14 cellular contexts compared by ENCODE assay signal in genomic region chr5:62431735-62432617, GRCh38. TPM values are rescaled to one million over a fixed set of nuclear protein-coding genes. Genes with fewer than 3 reads are reported as not detected.
A peak's percentile ranks its signal among the peaks of the same experiment; 100 is the strongest.
DNase-seq lines count a peak whose midpoint lies in the region; ATAC-seq, FAIRE-seq and TF ChIP-seq lines count a peak whose summit lies in the region.
"Had no signal": no experiment of that assay in that cellular context is flagged by ENCODE, and none has a peak within 500 bp of the region (broad histone marks: within the 10 kb centered on the region; RNA-seq: fewer than 3 reads in every experiment).

No MANE protein-coding gene starts in this region.

- no peaks in the 10 kb centered on the region for H3K36me3 ChIP-seq in H1 (ENCODE audit: control insufficient read depth in 2 of 4, insufficient read depth in 4 of 4, low read length in 3 of 4)
- H3K36me3 ChIP-seq in mesenchymal stem cell (ENCODE audit: control insufficient read depth in 1 of 2, insufficient read depth in 2 of 2, low read depth in 1 of 2, low read length in 2 of 2) = peaks cover 0 to 2% of the 10 kb centered on the region in 2 experiments
- no peaks in the 10 kb centered on the region for H3K36me3 ChIP-seq in vagina
- H3K36me3 ChIP-seq: SJSA1 had no signal

- peak overlapping the region; percentile 28; the same call in 1 of the 2 replicates for H4K8ac ChIP-seq in H1 (ENCODE audit: extremely low read depth, insufficient read depth, low read length)
- no peak overlapping the region for H4K8ac ChIP-seq in mesenchymal stem cell (ENCODE audit: low read length)

- TF ChIP-seq POLR2A in H1 (IDR thresholded peaks at IDR 0.05; ENCODE audit: control extremely low read depth in 1 of 2, low read depth in 2 of 2, low read length in 2 of 2) (no peak), vagina (IDR thresholded peaks at IDR 0.05) (no peak)

- H2BK120ac ChIP-seq in H1 (replicated peaks; ENCODE audit: low read depth, low read length) (no peak overlapping the region), mesenchymal stem cell (ENCODE audit: low read depth, low read length) (peak overlapping the region; percentile 49)

- H4K91ac ChIP-seq in H1 (replicated peaks; ENCODE audit: insufficient read length, low read length) = no peak overlapping the region
- H4K91ac ChIP-seq in mesenchymal stem cell (ENCODE audit: low read length) = no peak overlapping the region

- intact Hi-C loops in Right ventricle myocardium inferior (cut with DNase I) = loop anchor here (2.0 kb wide), 1 partner anchor 29 kb away; the partner anchor contains the start of gene DIMT1
- intact Hi-C loops in cardiac septum (cut with DNase I) = no loop called here
- intact Hi-C loops in vagina (cut with DNase I) = no loop called here
- intact Hi-C loops in dorsolateral prefrontal cortex (cut with DNase I) = no loop called here

- TF ChIP-seq CTCF in H1 (IDR thresholded peaks at IDR 0.05; ENCODE audit: control extremely low read depth in 1 of 3, insufficient read depth in 1 of 3, low read depth in 1 of 3, low read length in 3 of 3) (no peak), vagina (IDR thresholded peaks at IDR 0.05) (no peak), dorsolateral prefrontal cortex (IDR thresholded peaks at IDR 0.05 in 54 of 56, conservative IDR thresholded peaks at IDR 0.05 in 2 of 56; ENCODE audit: low read depth in 1 of 56, partially characterized antibody in 56 of 56) (no peak)

- H3K14ac ChIP-seq in H1 (ENCODE audit: insufficient read length) = no peak overlapping the region
- H3K14ac ChIP-seq in mesenchymal stem cell (ENCODE audit: low read length in 2 of 2) = no peak overlapping the region

- H2BK20ac ChIP-seq in H1 (ENCODE audit: low read length) = no peak overlapping the region

- ATAC-seq in Right ventricle myocardium inferior (peak; percentile 85), HG03457 (IDR thresholded peaks at IDR 0.05; ENCODE audit: unreplicated experiment) (no peak)

- H3K4ac ChIP-seq in H1 (replicated peaks; ENCODE audit: insufficient read length, low read depth, low read length) (no peak overlapping the region), mesenchymal stem cell (ENCODE audit: low read depth in 1 of 2, low read length in 2 of 2) (no peak overlapping the region)

- H3K4me1 ChIP-seq in H1 (replicated peaks in 1 of 4; ENCODE audit: control insufficient read depth in 3 of 4, insufficient read depth in 4 of 4, low read length in 3 of 4) = no peaks in the 10 kb centered on the region
- H3K4me1 ChIP-seq in mesenchymal stem cell (ENCODE audit: control insufficient read depth, insufficient read depth, low read depth, low read length) = peaks cover 3% of the 10 kb centered on the region
- H3K4me1 ChIP-seq in vagina = peaks cover 5% of the 10 kb centered on the region
- H3K4me1 ChIP-seq: SJSA1 had no signal

- H3K23me2 ChIP-seq in H1 (ENCODE audit: low read depth, low read length) = no peaks in the 10 kb centered on the region

- H2BK12ac ChIP-seq in H1 (ENCODE audit: low read depth, low read length) (no peak overlapping the region), mesenchymal stem cell (ENCODE audit: low read length in 2 of 2) (no peak overlapping the region)

- H3K4me3 ChIP-seq in H1 (ENCODE audit: extremely low read depth in 1 of 4, insufficient read depth in 2 of 4, low read depth in 3 of 4, low read length in 4 of 4) (no peak overlapping the region), mesenchymal stem cell (ENCODE audit: insufficient read depth in 1 of 2, low read depth in 1 of 2, low read length in 2 of 2) (peak overlapping the region in 1 of 2 experiments; percentile 10), vagina (no peak overlapping the region), dorsolateral prefrontal cortex (no peak overlapping the region)
- H3K4me3 ChIP-seq: SJSA1 had no signal

- no peak overlapping the region for H3K56ac ChIP-seq in H1 (replicated peaks; ENCODE audit: insufficient read length, low read depth, low read length)

- WGBS in H1 (ENCODE audit: extremely low coverage in 1 of 2, insufficient coverage in 1 of 2, insufficient read length in 1 of 2, insufficient replicate concordance in 2 of 2, low coverage in 1 of 2, low lambda C conversion rate in 2 of 2, missing lambda C conversion rate in 1 of 2), 2 experiments = 88% methylated on average over 10 of the region's 10 CpGs; no CpG with 5 or more reads in 1 of the 2 experiments
- WGBS in mesenchymal stem cell = 93% methylated on average over 10 of the region's 10 CpGs

- no peaks in the 10 kb centered on the region for H3K27me3 ChIP-seq in H1 (replicated peaks in 1 of 4; ENCODE audit: control insufficient read depth in 3 of 4, extremely low read depth in 1 of 4, insufficient read depth in 3 of 4, low read length in 3 of 4)
- no peaks in the 10 kb centered on the region for H3K27me3 ChIP-seq in mesenchymal stem cell (ENCODE audit: control insufficient read depth in 1 of 2, insufficient read depth in 1 of 2, low read length in 2 of 2)
- no peaks in the 10 kb centered on the region for H3K27me3 ChIP-seq in vagina
- H3K27me3 ChIP-seq in dorsolateral prefrontal cortex = no peaks in the 10 kb centered on the region
- H3K27me3 ChIP-seq: SJSA1 had no signal

- H3K9me3 ChIP-seq in H1 (ENCODE audit: insufficient read depth in 2 of 2, low read depth in 1 of 2, low read length in 1 of 2) (no peaks in the 10 kb centered on the region), mesenchymal stem cell (ENCODE audit: control insufficient read depth, low read length) (no peaks in the 10 kb centered on the region), vagina (no peaks in the 10 kb centered on the region)
- H3K9me3 ChIP-seq: SJSA1 had no signal

- H3K18ac ChIP-seq in H1 (ENCODE audit: extremely low read depth, low read length) = no peak overlapping the region
- H3K18ac ChIP-seq in mesenchymal stem cell (ENCODE audit: low read depth in 1 of 2, low read length in 2 of 2) = no peak overlapping the region

- TF ChIP-seq RAD21 in H1 (IDR thresholded peaks at IDR 0.05 in 1 of 2, conservative IDR thresholded peaks at IDR 0.05 in 1 of 2; ENCODE audit: low read depth in 2 of 2, low read length in 2 of 2) = no peak

- H2BK5ac ChIP-seq in H1 (ENCODE audit: low read depth, low read length) (no peak overlapping the region), mesenchymal stem cell (ENCODE audit: low read depth, low read length, poor library complexity, severe bottlenecking) (no peak overlapping the region)

- no peak overlapping the region for H2AFZ ChIP-seq in H1 (ENCODE audit: low read length)
- H2AFZ ChIP-seq in mesenchymal stem cell (ENCODE audit: low read depth, low read length) = no peak overlapping the region

- peaks cover 3 to 84% of the 10 kb centered on the region in 2 experiments; a peak in 2 of 4 replicates for H3K79me2 ChIP-seq in H1 (ENCODE audit: control insufficient read depth in 1 of 2, insufficient read depth in 2 of 2, low read length in 2 of 2)

- H3K79me1 ChIP-seq in H1 (ENCODE audit: low read depth, low read length) (peaks cover 11% of the 10 kb centered on the region), mesenchymal stem cell (replicated peaks; ENCODE audit: low read length, poor library complexity, severe bottlenecking) (peaks cover 30% of the 10 kb centered on the region)

- CTCF ChIA-PET in H1 (lab: Charles Lee; ENCODE audit: partially characterized antibody) = interaction anchor here (0.9 to 5.2 kb wide), 4 partner anchors 11 to 349 kb away, joined by 4 to 32 read pairs (median 6); no protein-coding TSS in a partner anchor

- FAIRE-seq in H1 (lab: Jason Lieb, UNC) = no peak

- no peak overlapping the region for H4K5ac ChIP-seq in H1 (ENCODE audit: insufficient read length, low read depth, low read length)

- H2BK15ac ChIP-seq in H1 (ENCODE audit: low read length) = no peak overlapping the region
- H2BK15ac ChIP-seq in mesenchymal stem cell (ENCODE audit: low read depth, poor library complexity, severe bottlenecking) = no peak overlapping the region

- no peak for DNase-seq in Right ventricle myocardium inferior (ENCODE audit: missing footprints)
- no peak for DNase-seq in cardiac septum (ENCODE audit: low spot score)
- no peak for DNase-seq in H1 (ENCODE audit: low read depth in 1 of 2, low spot score in 2 of 2)
- DNase-seq in mesenchymal stem cell = no peak
- DNase-seq in vagina (ENCODE audit: extremely low spot score in 2 of 2) = no peak
- DNase-seq in dorsolateral prefrontal cortex = no peak
- DNase-seq in NCI-H774 (lab: John Stamatoyannopoulos, UW) = no peak
- DNase-seq: activated CD8-positive, alpha-beta memory T cell treated with anti-CD3 and anti-CD28 coated beads, Interleukin-2, amount 50 U/mL, for 4 hours; central memory CD4-positive, alpha-beta T cell; head of caudate nucleus; natural killer cell; NCI-H187 treated with DMSO at 0.1 percent for 48 hours had no signal

- H3K4me2 ChIP-seq in H1 (ENCODE audit: insufficient read depth in 1 of 2, low read depth in 2 of 2, low read length in 2 of 2) (no peak overlapping the region), mesenchymal stem cell (ENCODE audit: low read length, poor library complexity, severe bottlenecking) (no peak overlapping the region)

- H4K20me1 ChIP-seq in H1 (replicated peaks in 1 of 2; ENCODE audit: control insufficient read depth in 1 of 2, insufficient read depth in 2 of 2, low read length in 2 of 2) = peaks cover 2 to 4% of the 10 kb centered on the region in 2 experiments

- POLR2A ChIA-PET in H1 (lab: Charles Lee; ENCODE audit: partially characterized antibody) = interaction anchor here (2.0 to 3.3 kb wide), 2 partner anchors 19 to 28 kb away, joined by 5 to 11 read pairs; partner anchors contain the start of gene DIMT1

- H3K27ac ChIP-seq in H1 (ENCODE audit: low read depth, low read length) (no peak overlapping the region), mesenchymal stem cell (ENCODE audit: low read length, poor library complexity, severe bottlenecking) (no peak overlapping the region), vagina (peak overlapping the region; percentile 20), dorsolateral prefrontal cortex (peak overlapping the region in 7 of 59 donors; percentile 1 to 40 (median 23))
- H3K27ac ChIP-seq: SJSA1 had no signal

- H2AK5ac ChIP-seq in H1 (ENCODE audit: low read depth, low read length) (no peak overlapping the region), mesenchymal stem cell (ENCODE audit: low read length, severe bottlenecking) (no peak overlapping the region)

- TF ChIP-seq EP300 in H1 (IDR thresholded peaks at IDR 0.05; ENCODE audit: borderline replicate concordance in 1 of 2, low read depth in 2 of 2, low read length in 2 of 2) = no peak

- H3K23ac ChIP-seq in H1 (ENCODE audit: insufficient read length) = no peak overlapping the region
- H3K23ac ChIP-seq in mesenchymal stem cell (ENCODE audit: low read length in 2 of 2) = no peak overlapping the region

- H3K9ac ChIP-seq in H1 (replicated peaks in 1 of 4; ENCODE audit: extremely low read depth in 1 of 4, low read depth in 3 of 4, low read length in 3 of 4) (no peak overlapping the region), mesenchymal stem cell (ENCODE audit: low read length) (peak overlapping the region; percentile 25)

RNA-seq across cellular contexts. Expression of gene IPO11, which starts 19.4 kb away (rescaled TPM):
- 34.5 TPM for total RNA-seq in Right ventricle myocardium inferior
- total RNA-seq in cardiac septum = 27.4 TPM
- total RNA-seq in H1 (2021; fragmentation: NEBNext Ultra II Directional; extraction: Animal tissue kit (Norgen Biotek cat#: 25700)) = 64.4 and 70.2 TPM in 2 replicates
- 20.1 and 23.6 TPM in 2 replicates for polyA plus RNA-seq in H1 (2011; rRNA removed)
- polyA plus RNA-seq in H1 (2011; cell fraction: cytosol; rRNA removed) = 20.1 TPM
- polyA plus RNA-seq in H1 (2011; cell fraction: nucleus; rRNA removed) = 29.6 TPM
- polyA plus RNA-seq in H1 (2012, experiment 1 of 2) = 25.6 to 40.7 TPM (median 31.0 TPM) in 4 replicates
- polyA plus RNA-seq in H1 (2012, experiment 2 of 2) = 4.0 TPM
- polyA plus RNA-seq in H1 (2013, experiment 1 of 2) = 33.5 TPM
- 30.7 TPM for polyA plus RNA-seq in H1 (2013, experiment 2 of 2)
- polyA minus RNA-seq in H1 (2011; rRNA and poly(A)+ RNA removed) = 147 and 260 TPM in 2 replicates
- polyA minus RNA-seq in H1 (2011; cell fraction: cytosol; rRNA and poly(A)+ RNA removed) = 37.4 TPM
- polyA minus RNA-seq in H1 (2011; cell fraction: nucleus; rRNA and poly(A)+ RNA removed) = 137 TPM
- polyA plus RNA-seq in mesenchymal stem cell (2013, experiment 1 of 2) = 11.3 TPM
- polyA plus RNA-seq in mesenchymal stem cell (2013, experiment 2 of 2) = 10.3 TPM
- total RNA-seq in vagina = 31.2 TPM
- total RNA-seq in dorsolateral prefrontal cortex = 10 to 100 TPM; 28.9 to 55.7 (median 43.3) TPM

RNA-seq across cellular contexts. Expression of gene DIMT1, which starts 28.3 kb away (rescaled TPM):
- total RNA-seq in Right ventricle myocardium inferior (16.4 TPM), cardiac septum (18.0 TPM), vagina (25.5 TPM), dorsolateral prefrontal cortex (10 to 100 TPM in 112 of 120 experiments, 1 to 10 TPM in 8; 6.4 to 20.5 (median 13.4) TPM)
- total RNA-seq in H1 (2021; fragmentation: NEBNext Ultra II Directional; extraction: Animal tissue kit (Norgen Biotek cat#: 25700)) = 39.2 and 42.1 TPM in 2 replicates
- 14.1 and 19.3 TPM in 2 replicates for polyA plus RNA-seq in H1 (2011; rRNA removed)
- polyA plus RNA-seq in H1 (2011; cell fraction: cytosol; rRNA removed) = 22.5 TPM
- polyA plus RNA-seq in H1 (2011; cell fraction: nucleus; rRNA removed) = 12.7 TPM
- polyA plus RNA-seq in H1 (2012, experiment 1 of 2) = 34.4 to 39.6 TPM (median 38.0 TPM) in 4 replicates
- polyA plus RNA-seq in H1 (2012, experiment 2 of 2) = 20.7 TPM
- polyA plus RNA-seq in H1 (2013, experiment 1 of 2) = 30.8 TPM
- 31.6 TPM for polyA plus RNA-seq in H1 (2013, experiment 2 of 2)
- polyA minus RNA-seq in H1 (2011; rRNA and poly(A)+ RNA removed) = 23.2 and 27.5 TPM in 2 replicates
- polyA minus RNA-seq in H1 (2011; cell fraction: cytosol; rRNA and poly(A)+ RNA removed) = 17.5 TPM
- 11.0 TPM for polyA minus RNA-seq in H1 (2011; cell fraction: nucleus; rRNA and poly(A)+ RNA removed)
- polyA plus RNA-seq in mesenchymal stem cell (2013, experiment 1 of 2) = 19.2 TPM
- polyA plus RNA-seq in mesenchymal stem cell (2013, experiment 2 of 2) = 21.4 TPM
